In genomic region chr21:45421071-45421845, GRCh38 we compare ENCODE assay signal across 11 cellular contexts. TPM values are rescaled to one million over a fixed set of nuclear protein-coding genes. Genes with fewer than 3 reads are reported as not detected.
DNase-seq lines count a peak whose midpoint lies in the region; ATAC-seq and TF ChIP-seq lines count a peak whose summit lies in the region.
"Had no signal": no experiment of that assay in that cellular context is flagged by ENCODE, and none has a peak within 500 bp of the region (broad histone marks: within the 10 kb centered on the region; RNA-seq: fewer than 3 reads in every experiment).

No MANE protein-coding gene starts in this region.

- ATAC-seq in left ventricle myocardium superior, result peak; percentile 31

- H3F3A ChIP-seq in GM23248 (ENCODE audit: insufficient read depth), result no peaks in the 10 kb centered on the region

- in situ Hi-C loops in GM23248 (cut with MboI), result no loop called here

- no peaks in the 10 kb centered on the region for H3K79me2 ChIP-seq in GM23248 (ENCODE audit: insufficient read depth)

- H3K9ac ChIP-seq in GM23248, result no peak overlapping the region

- H3K9me2 ChIP-seq in GM23248 (ENCODE audit: insufficient read depth), result no peaks in the 10 kb centered on the region

- H3K4me1 ChIP-seq in spleen (peaks cover 0 to 16% (median 5%) of the 10 kb centered on the region in 6 donors), GM23248 (ENCODE audit: insufficient read depth) (no peaks in the 10 kb centered on the region)

- H2AFZ ChIP-seq in GM23248, result no peak overlapping the region

- no peaks in the 10 kb centered on the region for H3K9me3 ChIP-seq in spleen
- H3K9me3 ChIP-seq in GM23248 (ENCODE audit: low read depth), result no peaks in the 10 kb centered on the region

- H3K4me2 ChIP-seq in GM23248 (ENCODE audit: unreplicated experiment), result no peak overlapping the region

- H3K27me3 ChIP-seq in spleen (replicated peaks in 1 of 7) (peaks cover 0 to 5% (median 0%) of the 10 kb centered on the region in 7 donors), GM23248 (replicated peaks; ENCODE audit: insufficient read depth) (no peaks in the 10 kb centered on the region)

- DNase-seq in HT-29 (ENCODE audit: low spot score) (peak; percentile 67), left ventricle myocardium superior (peak; percentile 43), spleen (peak; percentile 67), AG08396 (ENCODE audit: low spot score) (no peak), GM23248 (no peak), NCI-H2081 treated with DMSO at 0.1 percent for 48 hours (lab: John Stamatoyannopoulos, UW) (no peak)
- DNase-seq: activated CD4-positive, alpha-beta T cell treated with anti-CD3 and anti-CD28 coated beads, Interleukin-2, amount 50 U/mL, for 4 hours; NCI-H1694 treated with DMSO at 0.1 percent for 48 hours had no signal

- TF ChIP-seq CTCF in VCaP (conservative IDR thresholded peaks at IDR 0.05) (no peak), spleen (IDR thresholded peaks at IDR 0.05 in 8 of 11, conservative IDR thresholded peaks at IDR 0.05 in 3 of 11) (no peak)

- H3K36me3 ChIP-seq in spleen, result no peaks in the 10 kb centered on the region
- no peaks in the 10 kb centered on the region for H3K36me3 ChIP-seq in GM23248 (ENCODE audit: low read depth)

- H4K20me1 ChIP-seq in GM23248 (ENCODE audit: insufficient read depth), result no peaks in the 10 kb centered on the region

- H3K4me3 ChIP-seq in spleen (no peak overlapping the region), GM23248 (no peak overlapping the region)
- H3K4me3 ChIP-seq: SK-N-MC had no signal

- no peak for TF ChIP-seq POLR2A in spleen (IDR thresholded peaks at IDR 0.05)

- 69 to 76% (median 74%) methylated on average over 20 to 25 of the region's 25 CpGs for WGBS in spleen, 5 donors
- 92 to 93% methylated on average over 22 to 25 of the region's 25 CpGs for WGBS in GM23248 (ENCODE audit: low coverage in 1 of 2, low lambda C conversion rate in 2 of 2, missing lambda C conversion rate in 2 of 2), 2 experiments

- intact Hi-C loops in left ventricle myocardium superior (cut with micrococcal nuclease) (no loop called here), spleen (cut with DNase I; ENCODE audit: low total_unique reads) (no loop called here)

- H3K27ac ChIP-seq in VCaP (peak overlapping the region; percentile 79), spleen (no peak overlapping the region), GM23248 (no peak overlapping the region)
- H3K27ac ChIP-seq: epithelial cell of prostate, SK-N-MC had no signal

RNA-seq across cellular contexts. Expression of gene COL18A1, which starts 16.3 kb away (rescaled TPM):
- 27.7 and 32.2 TPM in 2 replicates for total RNA-seq in HT-29 (2014; rRNA removed; shearing (Covaris generic))
- total RNA-seq in left ventricle myocardium superior, result 52.4 TPM
- total RNA-seq in spleen, result 100 to 1,000 TPM in 3 of 7 donors, 10 to 100 TPM in 4; 71.8 to 208 (median 99.6) TPM
- 10 to 100 TPM; 35.0 to 66.9 (median 60.0) TPM for polyA plus RNA-seq in spleen
- 24.2 and 30.5 TPM in 2 replicates for total RNA-seq in GM23248 (2014; rRNA removed; shearing (Covaris generic))
- 1.7 and 1.8 TPM in 2 replicates for polyA plus RNA-seq in GM23248 (2016; fragmentation: Nextera tagmentation; extraction: Ambion mirVana)

Comparison
In these comparisons a context has a peak if more than half of its experiments do, and no peak if none do; other contexts are left out.
1. DNase-seq: peak in HT-29 (single experiment), left ventricle myocardium superior (single experiment) and spleen (single experiment); none in AG08396 (single experiment), GM23248 (single experiment) and NCI-H2081 treated with DMSO at 0.1 percent for 48 hours (single experiment).